Comparison of ENCODE assay signal across 20 cellular contexts in the genomic region with DNA sequence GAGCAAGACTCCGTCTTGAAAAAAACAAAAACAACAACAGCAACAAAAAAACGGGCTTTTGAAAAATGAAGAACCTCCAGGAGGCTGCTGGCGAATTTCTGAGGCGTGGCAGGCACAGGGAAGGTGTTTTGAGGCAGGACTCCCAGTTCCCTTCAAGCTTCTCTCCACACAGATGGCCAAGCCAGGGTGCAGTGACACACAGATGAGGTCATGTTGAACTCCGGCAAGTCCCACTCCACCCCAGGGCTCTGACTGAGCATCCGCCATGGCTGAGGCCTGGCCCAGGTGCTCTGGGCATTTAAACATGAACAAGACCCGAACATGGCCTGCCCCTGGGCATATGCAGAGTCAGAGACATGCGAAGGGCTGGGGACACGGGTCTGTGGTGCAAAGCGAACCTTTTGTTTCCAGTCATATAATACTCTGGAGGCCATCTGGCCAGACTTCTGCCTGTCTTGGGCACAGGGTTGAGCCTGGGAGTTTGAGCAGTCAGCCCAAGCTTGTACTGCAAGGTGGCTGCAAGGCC.
DNase-seq lines count a peak whose midpoint lies in the region; FAIRE-seq and TF ChIP-seq lines count a peak whose summit lies in the region.
"Had no signal": no experiment of that assay in that cellular context is flagged by ENCODE, and none has a peak within 500 bp of the region (broad histone marks: within the 10 kb centered on the region; RNA-seq: fewer than 3 reads in every experiment).

No MANE protein-coding gene starts in this region.

- TF ChIP-seq CTCF in mammary epithelial cell (conservative IDR thresholded peaks at IDR 0.05 in 1 of 2, IDR thresholded peaks at IDR 0.05 in 1 of 2; ENCODE audit: extremely low read depth in 1 of 2, insufficient read depth in 1 of 2, low read depth in 1 of 2, low read length in 2 of 2) (no peak), MCF 10A (IDR thresholded peaks at IDR 0.05; ENCODE audit: unreplicated experiment) (no peak)

- no peak for FAIRE-seq in frontal cortex (lab: Jason Lieb, UNC)
- no peak for FAIRE-seq in GM12891 (lab: Jason Lieb, UNC)
- FAIRE-seq: GM12878, GM19239, K562 had no signal

- in situ Hi-C loops in mammary epithelial cell (cut with MboI; ENCODE audit: low sequenced_read_pairs in 2 of 2), result no loop called here
- in situ Hi-C loops in G401 (cut with HindIII; ENCODE audit: low sequenced_read_pairs), result no loop called here

- dilution Hi-C loops in mammary epithelial cell (cut with HindIII; ENCODE audit: low sequenced_read_pairs), result no loop called here

- H3K27ac ChIP-seq in mammary epithelial cell (ENCODE audit: insufficient read depth, low read depth, low read length), result no peak overlapping the region
- H3K27ac ChIP-seq: BLaER1 treated with 17β-estradiol and CSF1 and Interleukin-3, amounts not matched to agents 10 nM and 100 nM; HL-60 had no signal

- H3K4me3 ChIP-seq in mammary epithelial cell (replicated peaks in 1 of 3; ENCODE audit: insufficient read depth in 1 of 3, low read depth in 2 of 3, low read length in 3 of 3), result no peak overlapping the region
- H3K4me3 ChIP-seq: BLaER1 treated with 17β-estradiol and CSF1 and Interleukin-3, amounts not matched to agents 10 nM and 100 nM; GM12878; K562 had no signal

- H3K36me3 Mint-ChIP-seq in MCF 10A (ENCODE audit: insufficient read depth, unreplicated experiment), result no peaks in the 10 kb centered on the region
- H3K36me3 Mint-ChIP-seq: CD8-positive, alpha-beta memory T cell had no signal

- POLR2A ChIA-PET in MCF 10A (lab: Yijun Ruan, JAX), result interaction anchor here (0.6 to 1.2 kb wide), 2 partner anchors 9 to 73 kb away, joined by 3 read pairs; no protein-coding TSS in a partner anchor

- peak; percentile 20 for DNase-seq in mammary epithelial cell
- no peak for DNase-seq in MCF 10A (ENCODE audit: unreplicated experiment)
- DNase-seq in G401 (ENCODE audit: low spot score), result peak; percentile 19
- peak; percentile 56 for DNase-seq in RPMI8226
- peak; percentile 26 for DNase-seq in kidney tubule cell (ENCODE audit: low spot score)
- no peak for DNase-seq in frontal cortex (ENCODE audit: low spot score in 2 of 2)
- no peak for DNase-seq in GM12891 (ENCODE audit: insufficient read length, low spot score)
- no peak for DNase-seq in mesenteric fat pad (ENCODE audit: low spot score)
- DNase-seq: 8988T; CD8-positive, alpha-beta memory T cell; COR-L47; DMS153; DMS79; HCEC 1CT; IMR-90 had no signal

- CTCF ChIA-PET in mammary epithelial cell (lab: Charles Lee; ENCODE audit: low non-redundant PET), result no interaction called here
- CTCF ChIA-PET in MCF 10A (lab: Yijun Ruan, JAX), result interaction anchor here (0.7 kb wide), 1 partner anchor 10 kb away, joined by 3 read pairs; no protein-coding TSS in a partner anchor

- no peak overlapping the region for H2AFZ ChIP-seq in mammary epithelial cell (ENCODE audit: low read depth, low read length)

- 66% methylated on average over 10 of the region's 10 CpGs for WGBS in mammary epithelial cell (ENCODE audit: low coverage, missing lambda C conversion rate)

- no peak overlapping the region for H3K4me3 Mint-ChIP-seq in MCF 10A (ENCODE audit: unreplicated experiment)
- H3K4me3 Mint-ChIP-seq: CD8-positive, alpha-beta memory T cell had no signal

- H3K36me3 ChIP-seq in mammary epithelial cell (ENCODE audit: insufficient read depth, low read length), result no peaks in the 10 kb centered on the region
- H3K36me3 ChIP-seq: BLaER1 treated with 17β-estradiol and CSF1 and Interleukin-3, amounts not matched to agents 10 nM and 100 nM had no signal

- H3K27me3 ChIP-seq in mammary epithelial cell (ENCODE audit: insufficient read depth, low read length), result no peaks in the 10 kb centered on the region
- H3K27me3 ChIP-seq: BLaER1 treated with 17β-estradiol and CSF1 and Interleukin-3, amounts not matched to agents 10 nM and 100 nM had no signal

- no peaks in the 10 kb centered on the region for H3K9me3 Mint-ChIP-seq in MCF 10A (ENCODE audit: unreplicated experiment)

- no peak for TF ChIP-seq POLR2A in GM12891 (IDR thresholded peaks at IDR 0.05; ENCODE audit: low read depth, low read length)

- H4K20me1 ChIP-seq in mammary epithelial cell (ENCODE audit: insufficient read depth, low read length), result no peaks in the 10 kb centered on the region
- H4K20me1 ChIP-seq: BLaER1 treated with 17β-estradiol and CSF1 and Interleukin-3, amounts not matched to agents 10 nM and 100 nM had no signal

- peaks cover 27% of the 10 kb centered on the region for H3K9me3 ChIP-seq in mammary epithelial cell (replicated peaks; ENCODE audit: insufficient read depth, low read length)
- H3K9me3 ChIP-seq: BLaER1 treated with 17β-estradiol and CSF1 and Interleukin-3, amounts not matched to agents 10 nM and 100 nM had no signal

- no peaks in the 10 kb centered on the region for H3K4me1 ChIP-seq in mammary epithelial cell (ENCODE audit: insufficient read depth, low read length)
- H3K4me1 ChIP-seq: BLaER1 treated with 17β-estradiol and CSF1 and Interleukin-3, amounts not matched to agents 10 nM and 100 nM had no signal

- no peak overlapping the region for H3K9ac ChIP-seq in mammary epithelial cell (ENCODE audit: insufficient read depth, low read length)
- H3K9ac ChIP-seq: BLaER1 treated with 17β-estradiol and CSF1 and Interleukin-3, amounts not matched to agents 10 nM and 100 nM had no signal

- BruUV-seq in mammary epithelial cell (replicated peaks; lab: Mats Ljungman, UMichigan) (no TSS peak), MCF 10A (replicated peaks; lab: Mats Ljungman, UMichigan) (no TSS peak)

- intact Hi-C loops in mammary epithelial cell (cut with micrococcal nuclease) (no loop called here), MCF 10A (cut with micrococcal nuclease) (no loop called here)

- H3K4me1 Mint-ChIP-seq in MCF 10A (ENCODE audit: insufficient read depth, unreplicated experiment), result peaks cover 8% of the 10 kb centered on the region
- H3K4me1 Mint-ChIP-seq: CD8-positive, alpha-beta memory T cell had no signal

- no peaks in the 10 kb centered on the region for H3K79me2 ChIP-seq in mammary epithelial cell (ENCODE audit: insufficient read depth, low read length)

- no peak overlapping the region for H3K4me2 ChIP-seq in mammary epithelial cell (ENCODE audit: insufficient read depth, low read depth, low read length)
- H3K4me2 ChIP-seq: BLaER1 treated with 17β-estradiol and CSF1 and Interleukin-3, amounts not matched to agents 10 nM and 100 nM had no signal

- peaks cover 17% of the 10 kb centered on the region for H3K27me3 Mint-ChIP-seq in MCF 10A (ENCODE audit: insufficient read depth, unreplicated experiment)

- no peak overlapping the region for H3K27ac Mint-ChIP-seq in MCF 10A (ENCODE audit: low read depth, unreplicated experiment)
- H3K27ac Mint-ChIP-seq: CD8-positive, alpha-beta memory T cell had no signal

TF ChIP-seq in GM12891, 5 proteins besides CTCF, POLR2A, EP300 and RAD21:
- no peak for TF ChIP-seq TAF1 (IDR thresholded peaks at IDR 0.05; ENCODE audit: low read depth, low read length)
- no peak for TF ChIP-seq PAX5 (IDR thresholded peaks at IDR 0.05; ENCODE audit: insufficient read depth, low read length, severe bottlenecking)
- TF ChIP-seq SPI1 (IDR thresholded peaks at IDR 0.05; ENCODE audit: low read depth, low read length), result no peak
- no peak for TF ChIP-seq POU2F2 (IDR thresholded peaks at IDR 0.05; ENCODE audit: low read depth, low read length)
- no peak for TF ChIP-seq POLR2AphosphoS5 (IDR thresholded peaks at IDR 0.05; ENCODE audit: low read depth, low read length)
TF ChIP-seq in GM12891: peak in this region for 0.

Comparison
In these comparisons a context has a peak if more than half of its experiments do, and no peak if none do; other contexts are left out.
1. DNase-seq: peak in mammary epithelial cell (single experiment), G401 (single experiment), RPMI8226 (single experiment) and kidney tubule cell (single experiment); none in MCF 10A (single experiment), frontal cortex (0 of 2), GM12891 (single experiment) and mesenteric fat pad (single experiment).